ENCODE assay signal across 25 cellular contexts in the genomic region with DNA sequence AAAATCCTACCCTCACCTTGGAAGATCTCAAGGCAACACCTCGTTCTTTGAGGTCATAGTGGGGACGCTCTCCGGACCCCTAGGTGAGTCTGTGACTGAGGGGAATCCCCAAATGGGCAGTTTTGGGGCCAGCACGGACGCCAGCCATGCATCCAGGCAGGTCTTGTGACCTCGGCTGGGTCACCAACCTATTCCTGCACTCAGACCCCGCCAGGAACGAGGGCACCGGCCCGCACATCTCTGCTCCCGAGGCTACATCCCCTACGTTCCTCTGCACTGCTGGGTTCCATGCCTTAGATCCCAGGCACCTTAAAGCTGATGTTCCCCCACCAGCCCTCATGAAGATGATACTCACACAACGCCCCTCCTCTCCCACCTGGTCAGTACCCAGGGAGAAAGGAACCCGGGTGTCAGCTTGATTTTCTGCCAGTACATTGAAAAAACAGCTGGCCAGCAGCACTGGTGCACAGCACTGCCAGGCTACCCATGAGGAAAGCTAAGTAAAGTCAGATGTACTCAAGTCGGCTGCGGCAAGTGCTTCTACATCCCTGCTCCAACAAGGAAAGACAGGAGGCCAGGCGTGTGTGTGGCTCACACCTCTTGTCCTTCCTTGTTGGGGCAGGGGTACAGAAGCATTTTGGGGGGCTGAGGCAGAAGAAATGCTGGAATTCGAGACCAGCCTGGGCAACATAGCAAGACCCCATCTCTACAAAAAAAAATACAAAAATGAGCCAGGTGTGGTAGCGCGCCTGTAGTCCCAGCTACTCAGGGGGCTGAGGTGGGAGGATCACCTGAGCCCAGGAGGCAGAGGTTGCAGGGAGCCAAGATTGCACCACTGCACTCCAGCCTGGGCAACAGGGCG.
"Had no signal": no experiment of that assay in that cellular context is flagged by ENCODE, and none has a peak within 500 bp of the region (broad histone marks: within the 10 kb centered on the region; RNA-seq: fewer than 3 reads in every experiment).

No MANE protein-coding gene starts in this region.

- H3K27ac Mint-ChIP-seq: activated CD8-positive, alpha-beta T cell treated with anti-CD3 and anti-CD28 coated beads, Interleukin-2, amount 10 ng/mL, durations not matched to agents 7 days and 5 days; activated naive CD8-positive, alpha-beta T cell; activated T-helper 1 cell treated with anti-CD3 and anti-CD28 coated beads, Interleukin-12 subunit alpha, Interleukin-12 subunit beta, Interleukin-2, Interleukin-4 antibody, amounts not matched to agents 30 ng/mL and 10 ng/mL and 1 ng/mL, durations not matched to agents 14 hours and 24 hours and 36 hours; effector memory CD8-positive, alpha-beta T cell; immature natural killer cell; nephron; stimulated activated naive CD8-positive, alpha-beta T cell treated with anti-CD3 and anti-CD28 coated beads, Interleukin-15, Interleukin-2, amounts not matched to agents 100 ng/mL and 50 ng/mL, for 24 hours had no signal

- H3K4me3 ChIP-seq: adrenal gland, ascending aorta, hepatocyte, left lung, tibial artery had no signal

- H3K4me2 ChIP-seq: hepatocyte had no signal

- DNase-seq: activated CD4-positive, alpha-beta T cell treated with anti-CD3 and anti-CD28 coated beads for 1 hour; activated CD4-positive, alpha-beta T cell treated with anti-CD3 and anti-CD28 coated beads, Interleukin-2, amount 50 U/mL, for 1 hour; activated CD8-positive, alpha-beta T cell treated with anti-CD3 and anti-CD28 coated beads, Interleukin-2, amount 10 ng/mL, durations not matched to agents 7 days and 5 days; adrenal gland; brain microvascular endothelial cell; central memory CD4-positive, alpha-beta T cell; effector memory CD8-positive, alpha-beta T cell; glutamatergic neuron; immature natural killer cell; left lung; nucleus accumbens; stimulated activated CD4-positive, alpha-beta T cell treated with anti-CD3 and anti-CD28 coated beads, Interleukin-1b, Interleukin-23, amount 100 ng/mL, for 48 hours; substantia nigra; WERI-Rb-1 had no signal

- ATAC-seq: activated CD8-positive, alpha-beta T cell treated with anti-CD3 and anti-CD28 coated beads, Interleukin-2, amount 10 ng/mL, durations not matched to agents 7 days and 5 days; effector memory CD8-positive, alpha-beta T cell had no signal

- H3K27ac ChIP-seq: adrenal gland, ascending aorta, brain microvascular endothelial cell, left lung, tibial artery, WERI-Rb-1 had no signal

- H3K27me3 ChIP-seq: adrenal gland, ascending aorta, brain microvascular endothelial cell, hepatocyte, tibial artery had no signal

- H3K36me3 Mint-ChIP-seq: activated naive CD8-positive, alpha-beta T cell; immature natural killer cell had no signal

- H2AFZ ChIP-seq: hepatocyte had no signal

- H3K4me1 ChIP-seq: adrenal gland, ascending aorta, left lung had no signal

- H3K36me3 ChIP-seq: adrenal gland, ascending aorta, brain microvascular endothelial cell, left lung, WERI-Rb-1 had no signal

- FAIRE-seq: endothelial cell of umbilical vein, frontal cortex, TTC549, urothelium cell line had no signal

- H3K9me3 Mint-ChIP-seq: activated T-helper 1 cell treated with anti-CD3 and anti-CD28 coated beads, Interleukin-12 subunit alpha, Interleukin-12 subunit beta, Interleukin-2, Interleukin-4 antibody, amounts not matched to agents 30 ng/mL and 10 ng/mL and 1 ng/mL, durations not matched to agents 14 hours and 24 hours and 36 hours; effector memory CD8-positive, alpha-beta T cell; stimulated activated naive CD8-positive, alpha-beta T cell treated with anti-CD3 and anti-CD28 coated beads, Interleukin-15, Interleukin-2, amounts not matched to agents 100 ng/mL and 50 ng/mL, for 24 hours had no signal
